In the genomic region with DNA sequence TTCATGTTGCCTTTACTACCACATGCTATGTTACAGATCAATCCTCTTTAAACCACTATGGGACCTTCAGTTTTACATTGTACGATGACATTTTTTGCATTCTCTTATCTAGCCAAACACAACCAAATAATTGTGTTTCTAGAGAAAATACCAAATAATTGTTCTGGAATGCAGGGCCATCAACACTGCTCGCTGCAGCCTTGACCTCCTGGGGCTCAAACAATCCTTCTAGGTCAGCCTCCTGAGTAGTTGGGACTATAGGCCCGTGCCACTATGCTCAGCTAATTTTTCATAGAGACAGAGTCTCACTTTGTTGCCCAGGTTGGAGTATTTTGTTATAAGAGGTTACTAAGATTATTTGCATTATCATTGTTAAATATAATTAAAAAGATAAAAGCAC, we compare ENCODE assay signal across 1 cellular context.
TF ChIP-seq lines count a peak whose summit lies in the region.

No MANE protein-coding gene starts in this region.

TF ChIP-seq in HepG2, 621 proteins besides CTCF, POLR2A, EP300 and RAD21 (continued from another document):
- TF ChIP-seq, protein P1, sequence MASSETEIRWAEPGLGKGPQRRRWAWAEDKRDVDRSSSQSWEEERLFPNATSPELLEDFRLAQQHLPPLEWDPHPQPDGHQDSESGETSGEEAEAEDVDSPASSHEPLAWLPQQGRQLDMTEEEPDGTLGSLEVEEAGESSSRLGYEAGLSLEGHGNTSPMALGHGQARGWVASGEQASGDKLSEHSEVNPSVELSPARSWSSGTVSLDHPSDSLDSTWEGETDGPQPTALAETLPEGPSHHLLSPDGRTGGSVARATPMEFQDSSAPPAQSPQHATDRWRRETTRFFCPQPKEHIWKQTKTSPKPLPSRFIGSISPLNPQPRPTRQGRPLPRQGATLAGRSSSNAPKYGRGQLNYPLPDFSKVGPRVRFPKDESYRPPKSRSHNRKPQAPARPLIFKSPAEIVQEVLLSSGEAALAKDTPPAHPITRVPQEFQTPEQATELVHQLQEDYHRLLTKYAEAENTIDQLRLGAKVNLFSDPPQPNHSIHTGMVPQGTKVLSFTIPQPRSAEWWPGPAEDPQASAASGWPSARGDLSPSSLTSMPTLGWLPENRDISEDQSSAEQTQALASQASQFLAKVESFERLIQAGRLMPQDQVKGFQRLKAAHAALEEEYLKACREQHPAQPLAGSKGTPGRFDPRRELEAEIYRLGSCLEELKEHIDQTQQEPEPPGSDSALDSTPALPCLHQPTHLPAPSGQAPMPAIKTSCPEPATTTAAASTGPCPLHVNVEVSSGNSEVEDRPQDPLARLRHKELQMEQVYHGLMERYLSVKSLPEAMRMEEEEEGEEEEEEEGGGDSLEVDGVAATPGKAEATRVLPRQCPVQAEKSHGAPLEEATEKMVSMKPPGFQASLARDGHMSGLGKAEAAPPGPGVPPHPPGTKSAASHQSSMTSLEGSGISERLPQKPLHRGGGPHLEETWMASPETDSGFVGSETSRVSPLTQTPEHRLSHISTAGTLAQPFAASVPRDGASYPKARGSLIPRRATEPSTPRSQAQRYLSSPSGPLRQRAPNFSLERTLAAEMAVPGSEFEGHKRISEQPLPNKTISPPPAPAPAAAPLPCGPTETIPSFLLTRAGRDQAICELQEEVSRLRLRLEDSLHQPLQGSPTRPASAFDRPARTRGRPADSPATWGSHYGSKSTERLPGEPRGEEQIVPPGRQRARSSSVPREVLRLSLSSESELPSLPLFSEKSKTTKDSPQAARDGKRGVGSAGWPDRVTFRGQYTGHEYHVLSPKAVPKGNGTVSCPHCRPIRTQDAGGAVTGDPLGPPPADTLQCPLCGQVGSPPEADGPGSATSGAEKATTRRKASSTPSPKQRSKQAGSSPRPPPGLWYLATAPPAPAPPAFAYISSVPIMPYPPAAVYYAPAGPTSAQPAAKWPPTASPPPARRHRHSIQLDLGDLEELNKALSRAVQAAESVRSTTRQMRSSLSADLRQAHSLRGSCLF (CRISPR knock-in tag; IDR thresholded peaks at IDR 0.05; ENCODE audit: borderline replicate concordance) = no peak
- TF ChIP-seq BRCA1 (CRISPR knock-in tag; IDR thresholded peaks at IDR 0.05) (no peak), EED (CRISPR knock-in tag; IDR thresholded peaks at IDR 0.05) (no peak), FOXP1 (IDR thresholded peaks at IDR 0.05) (no peak), FOXP1 (CRISPR knock-in tag; IDR thresholded peaks at IDR 0.05) (peak; percentile 19; the same call in 1 of the 2 replicates), SALL1 (CRISPR knock-in tag; IDR thresholded peaks at IDR 0.05) (peak; percentile 63), MEIS2 (CRISPR knock-in tag; IDR thresholded peaks at IDR 0.05) (no peak), ZNF432 (CRISPR knock-in tag; IDR thresholded peaks at IDR 0.05; ENCODE audit: borderline replicate concordance) (no peak), DNMT1 (CRISPR knock-in tag; IDR thresholded peaks at IDR 0.05) (no peak), ZSCAN31 (CRISPR knock-in tag; IDR thresholded peaks at IDR 0.05; ENCODE audit: low read depth) (no peak), ZNF780A (CRISPR knock-in tag; IDR thresholded peaks at IDR 0.05) (no peak), ZNF468 (CRISPR knock-in tag; IDR thresholded peaks at IDR 0.05) (no peak), FLYWCH1 (CRISPR knock-in tag; IDR thresholded peaks at IDR 0.05) (no peak), MAZ (IDR thresholded peaks at IDR 0.05; ENCODE audit: borderline replicate concordance, low read depth, low read length) (no peak), MAZ (CRISPR knock-in tag; IDR thresholded peaks at IDR 0.05; ENCODE audit: low read depth) (no peak), NR2F1 (CRISPR knock-in tag; IDR thresholded peaks at IDR 0.05) (peak in 1 of 2 experiments; percentile 80; a peak in 2 of 4 replicates), JUNB (CRISPR knock-in tag; IDR thresholded peaks at IDR 0.05; ENCODE audit: borderline replicate concordance) (no peak), PLRG1 (conservative IDR thresholded peaks at IDR 0.05) (no peak), HNRNPK (IDR thresholded peaks at IDR 0.05; ENCODE audit: low read depth, low read length, poor library complexity, severe bottlenecking) (no peak), NPAS2 (CRISPR knock-in tag; IDR thresholded peaks at IDR 0.05; ENCODE audit: borderline replicate concordance) (no peak), ZNF124 (CRISPR knock-in tag; IDR thresholded peaks at IDR 0.05) (no peak), SAP130 (CRISPR knock-in tag; IDR thresholded peaks at IDR 0.05; ENCODE audit: low read depth) (no peak), SATB2 (CRISPR knock-in tag; IDR thresholded peaks at IDR 0.05) (no peak), ZNF350 (CRISPR knock-in tag; IDR thresholded peaks at IDR 0.05; ENCODE audit: borderline replicate concordance, low read depth) (no peak), SOX6 (IDR thresholded peaks at IDR 0.05) (no peak), SOX6 (CRISPR knock-in tag; IDR thresholded peaks at IDR 0.05) (peak; percentile 73), ZNF296 (CRISPR knock-in tag; conservative IDR thresholded peaks at IDR 0.05) (no peak)
- TF ChIP-seq, protein P2, sequence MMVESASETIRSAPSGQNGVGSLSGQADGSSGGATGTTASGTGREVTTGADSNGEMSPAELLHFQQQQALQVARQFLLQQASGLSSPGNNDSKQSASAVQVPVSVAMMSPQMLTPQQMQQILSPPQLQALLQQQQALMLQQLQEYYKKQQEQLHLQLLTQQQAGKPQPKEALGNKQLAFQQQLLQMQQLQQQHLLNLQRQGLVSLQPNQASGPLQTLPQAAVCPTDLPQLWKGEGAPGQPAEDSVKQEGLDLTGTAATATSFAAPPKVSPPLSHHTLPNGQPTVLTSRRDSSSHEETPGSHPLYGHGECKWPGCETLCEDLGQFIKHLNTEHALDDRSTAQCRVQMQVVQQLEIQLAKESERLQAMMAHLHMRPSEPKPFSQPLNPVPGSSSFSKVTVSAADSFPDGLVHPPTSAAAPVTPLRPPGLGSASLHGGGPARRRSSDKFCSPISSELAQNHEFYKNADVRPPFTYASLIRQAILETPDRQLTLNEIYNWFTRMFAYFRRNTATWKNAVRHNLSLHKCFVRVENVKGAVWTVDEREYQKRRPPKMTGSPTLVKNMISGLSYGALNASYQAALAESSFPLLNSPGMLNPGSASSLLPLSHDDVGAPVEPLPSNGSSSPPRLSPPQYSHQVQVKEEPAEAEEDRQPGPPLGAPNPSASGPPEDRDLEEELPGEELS (CRISPR knock-in tag; IDR thresholded peaks at IDR 0.05) = 0 out of 2 replicates have a peak, but pooled peaks have one; percentile 13
- TF ChIP-seq, protein P3, sequence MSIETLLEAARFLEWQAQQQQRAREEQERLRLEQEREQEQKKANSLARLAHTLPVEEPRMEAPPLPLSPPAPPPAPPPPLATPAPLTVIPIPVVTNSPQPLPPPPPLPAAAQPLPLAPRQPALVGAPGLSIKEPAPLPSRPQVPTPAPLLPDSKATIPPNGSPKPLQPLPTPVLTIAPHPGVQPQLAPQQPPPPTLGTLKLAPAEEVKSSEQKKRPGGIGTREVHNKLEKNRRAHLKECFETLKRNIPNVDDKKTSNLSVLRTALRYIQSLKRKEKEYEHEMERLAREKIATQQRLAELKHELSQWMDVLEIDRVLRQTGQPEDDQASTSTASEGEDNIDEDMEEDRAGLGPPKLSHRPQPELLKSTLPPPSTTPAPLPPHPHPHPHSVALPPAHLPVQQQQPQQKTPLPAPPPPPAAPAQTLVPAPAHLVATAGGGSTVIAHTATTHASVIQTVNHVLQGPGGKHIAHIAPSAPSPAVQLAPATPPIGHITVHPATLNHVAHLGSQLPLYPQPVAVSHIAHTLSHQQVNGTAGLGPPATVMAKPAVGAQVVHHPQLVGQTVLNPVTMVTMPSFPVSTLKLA (IDR thresholded peaks at IDR 0.05) = no peak
- TF ChIP-seq, protein P4, sequence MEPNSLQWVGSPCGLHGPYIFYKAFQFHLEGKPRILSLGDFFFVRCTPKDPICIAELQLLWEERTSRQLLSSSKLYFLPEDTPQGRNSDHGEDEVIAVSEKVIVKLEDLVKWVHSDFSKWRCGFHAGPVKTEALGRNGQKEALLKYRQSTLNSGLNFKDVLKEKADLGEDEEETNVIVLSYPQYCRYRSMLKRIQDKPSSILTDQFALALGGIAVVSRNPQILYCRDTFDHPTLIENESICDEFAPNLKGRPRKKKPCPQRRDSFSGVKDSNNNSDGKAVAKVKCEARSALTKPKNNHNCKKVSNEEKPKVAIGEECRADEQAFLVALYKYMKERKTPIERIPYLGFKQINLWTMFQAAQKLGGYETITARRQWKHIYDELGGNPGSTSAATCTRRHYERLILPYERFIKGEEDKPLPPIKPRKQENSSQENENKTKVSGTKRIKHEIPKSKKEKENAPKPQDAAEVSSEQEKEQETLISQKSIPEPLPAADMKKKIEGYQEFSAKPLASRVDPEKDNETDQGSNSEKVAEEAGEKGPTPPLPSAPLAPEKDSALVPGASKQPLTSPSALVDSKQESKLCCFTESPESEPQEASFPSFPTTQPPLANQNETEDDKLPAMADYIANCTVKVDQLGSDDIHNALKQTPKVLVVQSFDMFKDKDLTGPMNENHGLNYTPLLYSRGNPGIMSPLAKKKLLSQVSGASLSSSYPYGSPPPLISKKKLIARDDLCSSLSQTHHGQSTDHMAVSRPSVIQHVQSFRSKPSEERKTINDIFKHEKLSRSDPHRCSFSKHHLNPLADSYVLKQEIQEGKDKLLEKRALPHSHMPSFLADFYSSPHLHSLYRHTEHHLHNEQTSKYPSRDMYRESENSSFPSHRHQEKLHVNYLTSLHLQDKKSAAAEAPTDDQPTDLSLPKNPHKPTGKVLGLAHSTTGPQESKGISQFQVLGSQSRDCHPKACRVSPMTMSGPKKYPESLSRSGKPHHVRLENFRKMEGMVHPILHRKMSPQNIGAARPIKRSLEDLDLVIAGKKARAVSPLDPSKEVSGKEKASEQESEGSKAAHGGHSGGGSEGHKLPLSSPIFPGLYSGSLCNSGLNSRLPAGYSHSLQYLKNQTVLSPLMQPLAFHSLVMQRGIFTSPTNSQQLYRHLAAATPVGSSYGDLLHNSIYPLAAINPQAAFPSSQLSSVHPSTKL (CRISPR knock-in tag; IDR thresholded peaks at IDR 0.05) = 0 out of 2 replicates have a peak, but pooled peaks have one; percentile 26
- TF ChIP-seq, protein P5, sequence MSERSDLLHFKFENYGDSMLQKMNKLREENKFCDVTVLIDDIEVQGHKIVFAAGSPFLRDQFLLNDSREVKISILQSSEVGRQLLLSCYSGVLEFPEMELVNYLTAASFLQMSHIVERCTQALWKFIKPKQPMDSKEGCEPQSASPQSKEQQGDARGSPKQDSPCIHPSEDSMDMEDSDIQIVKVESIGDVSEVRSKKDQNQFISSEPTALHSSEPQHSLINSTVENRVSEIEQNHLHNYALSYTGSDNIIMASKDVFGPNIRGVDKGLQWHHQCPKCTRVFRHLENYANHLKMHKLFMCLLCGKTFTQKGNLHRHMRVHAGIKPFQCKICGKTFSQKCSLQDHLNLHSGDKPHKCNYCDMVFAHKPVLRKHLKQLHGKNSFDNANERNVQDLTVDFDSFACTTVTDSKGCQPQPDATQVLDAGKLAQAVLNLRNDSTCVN (CRISPR knock-in tag; IDR thresholded peaks at IDR 0.05; ENCODE audit: borderline replicate concordance) = peak; percentile 93
TF ChIP-seq in HepG2: peak in this region for 13.
